Comparison of ENCODE assay signal across 27 cellular contexts in the genomic region with DNA sequence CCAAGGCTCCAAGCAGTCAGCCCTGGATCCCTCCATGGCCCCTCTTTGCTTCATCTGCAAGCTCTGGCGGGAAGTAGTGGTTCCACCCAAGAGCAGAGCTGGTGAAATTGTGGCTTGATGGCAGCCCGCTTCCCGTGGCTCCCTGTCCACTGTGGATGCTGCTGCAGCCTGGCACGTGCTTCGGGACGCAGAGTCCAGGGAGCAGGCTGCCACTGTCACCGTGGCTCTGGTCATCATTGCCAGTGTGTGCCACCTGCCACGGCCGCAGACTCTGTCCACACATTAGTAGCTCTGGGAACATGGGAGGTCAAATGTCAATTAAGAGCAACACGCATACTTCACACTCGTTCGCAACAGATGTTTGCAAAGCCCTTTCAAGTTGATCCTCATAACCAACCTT. TPM values are rescaled to one million over a fixed set of nuclear protein-coding genes. Genes with fewer than 3 reads are reported as not detected.
DNase-seq lines count a peak whose midpoint lies in the region; ATAC-seq, FAIRE-seq and TF ChIP-seq lines count a peak whose summit lies in the region.
"Had no signal": no experiment of that assay in that cellular context is flagged by ENCODE, and none has a peak within 500 bp of the region (broad histone marks: within the 10 kb centered on the region; RNA-seq: fewer than 3 reads in every experiment).

No MANE protein-coding gene starts in this region.

- no peak overlapping the region for H3K4me3 ChIP-seq in coronary artery
- no peak overlapping the region for H3K4me3 ChIP-seq in H1 (ENCODE audit: extremely low read depth in 1 of 4, insufficient read depth in 2 of 4, low read depth in 3 of 4, low read length in 4 of 4)
- no peak overlapping the region for H3K4me3 ChIP-seq in neural progenitor cell
- H3K4me3 ChIP-seq: BLaER1 had no signal

- H3K36me3 ChIP-seq in H1 (ENCODE audit: control insufficient read depth in 2 of 4, insufficient read depth in 4 of 4, low read length in 3 of 4), result no peaks in the 10 kb centered on the region
- no peaks in the 10 kb centered on the region for H3K36me3 ChIP-seq in neural progenitor cell
- H3K36me3 ChIP-seq: BE2C, BLaER1 had no signal

- no peak for FAIRE-seq in H1 (lab: Jason Lieb, UNC)
- FAIRE-seq: A204.1, G401.6, GM12891, GM19239 had no signal

- H3K36me3 Mint-ChIP-seq in neural progenitor cell, result no peaks in the 10 kb centered on the region
- H3K36me3 Mint-ChIP-seq: CD14-positive monocyte; CD4-positive, alpha-beta memory T cell; CD4-positive, CD25-positive, alpha-beta regulatory T cell; CD8-positive, alpha-beta memory T cell had no signal

- H2BK12ac ChIP-seq in H1 (ENCODE audit: low read depth, low read length), result no peak overlapping the region

- TF ChIP-seq RAD21 in H1 (IDR thresholded peaks at IDR 0.05 in 1 of 2, conservative IDR thresholded peaks at IDR 0.05 in 1 of 2; ENCODE audit: low read depth in 2 of 2, low read length in 2 of 2), result no peak

- H3K18ac ChIP-seq in H1 (ENCODE audit: extremely low read depth, low read length), result no peak overlapping the region

- H3K9ac ChIP-seq in H1 (replicated peaks in 1 of 4; ENCODE audit: extremely low read depth in 1 of 4, low read depth in 3 of 4, low read length in 3 of 4) (peak overlapping the region in 1 of 4 experiments; percentile 22; a peak in 1 of 7 replicates), neural progenitor cell (no peak overlapping the region)
- H3K9ac ChIP-seq: BLaER1 had no signal

- peak overlapping the region; percentile 50 for H3K27ac Mint-ChIP-seq in neural progenitor cell
- H3K27ac Mint-ChIP-seq: CD14-positive monocyte; CD4-positive, alpha-beta memory T cell; CD4-positive, CD25-positive, alpha-beta regulatory T cell had no signal

- CTCF ChIA-PET in H1 (lab: Charles Lee; ENCODE audit: partially characterized antibody), result interaction anchor here (0.6 to 7.7 kb wide), 10 partner anchors 9 to 421 kb away, joined by 3 to 95 read pairs (median 3); no protein-coding TSS in a partner anchor

- H3K27me3 ChIP-seq in H1 (replicated peaks in 1 of 4; ENCODE audit: control insufficient read depth in 3 of 4, extremely low read depth in 1 of 4, insufficient read depth in 3 of 4, low read length in 3 of 4) (no peaks in the 10 kb centered on the region), neural progenitor cell (no peaks in the 10 kb centered on the region)
- H3K27me3 ChIP-seq: BE2C had no signal

- no peaks in the 10 kb centered on the region for H3K79me2 ChIP-seq in H1 (ENCODE audit: control insufficient read depth in 1 of 2, insufficient read depth in 2 of 2, low read length in 2 of 2)
- no peaks in the 10 kb centered on the region for H3K79me2 ChIP-seq in neural progenitor cell (ENCODE audit: low read depth)

- H4K5ac ChIP-seq in H1 (ENCODE audit: insufficient read length, low read depth, low read length), result no peak overlapping the region

- no peaks in the 10 kb centered on the region for H3F3A ChIP-seq in neural progenitor cell (ENCODE audit: low read depth)

- ATAC-seq in sciatic nerve, result no peak
- ATAC-seq in GM21528 (IDR thresholded peaks at IDR 0.05; ENCODE audit: low FRiP score, unreplicated experiment), result no peak
- ATAC-seq in HG02973 (IDR thresholded peaks at IDR 0.05; ENCODE audit: unreplicated experiment), result no peak

- H3K9me3 ChIP-seq in H1 (ENCODE audit: insufficient read depth in 2 of 2, low read depth in 1 of 2, low read length in 1 of 2) (no peaks in the 10 kb centered on the region), neural progenitor cell (ENCODE audit: low read depth) (no peaks in the 10 kb centered on the region)
- H3K9me3 ChIP-seq: BE2C, BLaER1 had no signal

- H3K4ac ChIP-seq in H1 (replicated peaks; ENCODE audit: insufficient read length, low read depth, low read length), result no peak overlapping the region

- H3K23ac ChIP-seq in H1 (ENCODE audit: insufficient read length), result no peak overlapping the region

- intact Hi-C loops in sciatic nerve (cut with DNase I), result no loop called here

- H3K4me1 ChIP-seq in H1 (replicated peaks in 1 of 4; ENCODE audit: control insufficient read depth in 3 of 4, insufficient read depth in 4 of 4, low read length in 3 of 4) (no peaks in the 10 kb centered on the region; a peak in 1 of 7 replicates), neural progenitor cell (no peaks in the 10 kb centered on the region)
- H3K4me1 ChIP-seq: BE2C, BLaER1 had no signal

- no peak overlapping the region for H3K4me3 Mint-ChIP-seq in neural progenitor cell
- H3K4me3 Mint-ChIP-seq: CD14-positive monocyte; CD4-positive, alpha-beta memory T cell; CD4-positive, CD25-positive, alpha-beta regulatory T cell; CD8-positive, alpha-beta memory T cell had no signal

- TF ChIP-seq EP300 in H1 (IDR thresholded peaks at IDR 0.05; ENCODE audit: borderline replicate concordance in 1 of 2, low read depth in 2 of 2, low read length in 2 of 2), result no peak

- TF ChIP-seq CTCF in coronary artery (IDR thresholded peaks at IDR 0.05) (no peak), H1 (IDR thresholded peaks at IDR 0.05; ENCODE audit: control extremely low read depth in 1 of 3, insufficient read depth in 1 of 3, low read depth in 1 of 3, low read length in 3 of 3) (no peak), neural progenitor cell (IDR thresholded peaks at IDR 0.05) (no peak)

- H2BK5ac ChIP-seq in H1 (ENCODE audit: low read depth, low read length), result no peak overlapping the region

- no peak overlapping the region for H3K27ac ChIP-seq in coronary artery
- H3K27ac ChIP-seq in H1 (ENCODE audit: low read depth, low read length), result no peak overlapping the region
- H3K27ac ChIP-seq in neural progenitor cell, result no peak overlapping the region
- H3K27ac ChIP-seq: BLaER1 had no signal

- no peak overlapping the region for H3K14ac ChIP-seq in H1 (ENCODE audit: insufficient read length)

- no peaks in the 10 kb centered on the region for H3K79me1 ChIP-seq in H1 (ENCODE audit: low read depth, low read length)

- no peak overlapping the region for H4K91ac ChIP-seq in H1 (replicated peaks; ENCODE audit: insufficient read length, low read length)

- H4K20me1 ChIP-seq in H1 (replicated peaks in 1 of 2; ENCODE audit: control insufficient read depth in 1 of 2, insufficient read depth in 2 of 2, low read length in 2 of 2), result no peaks in the 10 kb centered on the region
- H4K20me1 ChIP-seq in neural progenitor cell (ENCODE audit: low read depth), result no peaks in the 10 kb centered on the region
- H4K20me1 ChIP-seq: BLaER1 had no signal

- no peak for TF ChIP-seq POLR2A in H1 (IDR thresholded peaks at IDR 0.05; ENCODE audit: control extremely low read depth in 1 of 2, low read depth in 2 of 2, low read length in 2 of 2)

- no peak overlapping the region for H2BK20ac ChIP-seq in H1 (ENCODE audit: low read length)

- no peak overlapping the region for H2BK120ac ChIP-seq in H1 (replicated peaks; ENCODE audit: low read depth, low read length)

- 95% methylated on average over 12 of the region's 12 CpGs; no CpG with 5 or more reads in 1 of the 2 experiments for WGBS in H1 (ENCODE audit: extremely low coverage in 1 of 2, insufficient coverage in 1 of 2, insufficient read length in 1 of 2, insufficient replicate concordance in 2 of 2, low coverage in 1 of 2, low lambda C conversion rate in 2 of 2, missing lambda C conversion rate in 1 of 2), 2 experiments

- H3K4me2 ChIP-seq in H1 (ENCODE audit: insufficient read depth in 1 of 2, low read depth in 2 of 2, low read length in 2 of 2) (no peak overlapping the region), neural progenitor cell (no peak overlapping the region)
- H3K4me2 ChIP-seq: BLaER1 had no signal

- DNase-seq in coronary artery (ENCODE audit: low spot score) (peak; percentile 31), H1 (ENCODE audit: low read depth in 1 of 2, low spot score in 2 of 2) (no peak), neural progenitor cell (ENCODE audit: low spot score) (no peak), sciatic nerve (ENCODE audit: low spot score) (peak; percentile 34), SKM-1 (lab: John Stamatoyannopoulos, UW; ENCODE audit: unreplicated experiment) (no peak)
- DNase-seq: 8988T; ACHN; BE2C; C1 segment of cervical spinal cord; CD4-positive, alpha-beta memory T cell; CD4-positive, CD25-positive, alpha-beta regulatory T cell; CD8-positive, alpha-beta memory T cell; COR-L47; DMS 273 treated with DMSO at 0.1 percent for 48 hours; DMS153; DMS79 treated with DMSO at 0.1 percent for 48 hours; GF-D8 had no signal

- H3K56ac ChIP-seq in H1 (replicated peaks; ENCODE audit: insufficient read length, low read depth, low read length), result no peak overlapping the region

- no peaks in the 10 kb centered on the region for H3K23me2 ChIP-seq in H1 (ENCODE audit: low read depth, low read length)

- no peak overlapping the region for H2BK15ac ChIP-seq in H1 (ENCODE audit: low read length)

- H3K9me3 Mint-ChIP-seq in neural progenitor cell, result no peaks in the 10 kb centered on the region
- H3K9me3 Mint-ChIP-seq: CD4-positive, alpha-beta memory T cell; CD8-positive, alpha-beta memory T cell had no signal

- no peak overlapping the region for H2AK5ac ChIP-seq in H1 (ENCODE audit: low read depth, low read length)

- H2AFZ ChIP-seq in H1 (ENCODE audit: low read length) (no peak overlapping the region), neural progenitor cell (replicated peaks) (no peak overlapping the region)

- H4K8ac ChIP-seq in H1 (ENCODE audit: extremely low read depth, insufficient read depth, low read length), result peak overlapping the region; percentile 28; the same call in 1 of the 2 replicates

- POLR2A ChIA-PET in H1 (lab: Charles Lee; ENCODE audit: partially characterized antibody), result no interaction called here

- H3K27me3 Mint-ChIP-seq in neural progenitor cell (ENCODE audit: insufficient read depth, low read depth), result no peaks in the 10 kb centered on the region

- H3K4me1 Mint-ChIP-seq in neural progenitor cell, result no peaks in the 10 kb centered on the region
- H3K4me1 Mint-ChIP-seq: CD4-positive, alpha-beta memory T cell had no signal

RNA-seq across cellular contexts. Expression of a gene that starts 40.8 kb away (rescaled TPM):
- total RNA-seq in H1 (2021; fragmentation: NEBNext Ultra II Directional; extraction: Animal tissue kit (Norgen Biotek cat#: 25700)), result not detected in 2 replicates
- polyA plus RNA-seq in H1 (2011; rRNA removed), result not detected in 2 replicates
- polyA plus RNA-seq in H1 (2011; cell fraction: cytosol; rRNA removed), result not detected
- not detected for polyA plus RNA-seq in H1 (2011; cell fraction: nucleus; rRNA removed)
- polyA plus RNA-seq in H1 (2012, experiment 1 of 2), result not detected in 4 replicates
- polyA plus RNA-seq in H1 (2012, experiment 2 of 2), result not detected
- not detected for polyA plus RNA-seq in H1 (2013, experiment 1 of 2)
- not detected for polyA plus RNA-seq in H1 (2013, experiment 2 of 2)
- polyA minus RNA-seq in H1 (2011; rRNA and poly(A)+ RNA removed), result 0.15 TPM in 1 of 2 replicates, not detected in the other
- not detected for polyA minus RNA-seq in H1 (2011; cell fraction: cytosol; rRNA and poly(A)+ RNA removed)
- not detected for polyA minus RNA-seq in H1 (2011; cell fraction: nucleus; rRNA and poly(A)+ RNA removed)
- total RNA-seq in neural progenitor cell (ENCODE audit: low replicate concordance) (not detected in 2 replicates), sciatic nerve (not detected)
- total RNA-seq: A673; CD4-positive, alpha-beta memory T cell; CD4-positive, CD25-positive, alpha-beta regulatory T cell; CD8-positive, alpha-beta memory T cell had no signal
- polyA plus RNA-seq: CD14-positive monocyte; CD8-positive, alpha-beta memory T cell had no signal

RNA-seq across cellular contexts. Expression of a gene that starts 43.0 kb away (rescaled TPM):
- total RNA-seq in H1 (2021; fragmentation: NEBNext Ultra II Directional; extraction: Animal tissue kit (Norgen Biotek cat#: 25700)), result 0.80 and 0.84 TPM in 2 replicates
- polyA plus RNA-seq in H1 (2011; rRNA removed), result 1.3 TPM in 2 replicates
- 1.4 TPM for polyA plus RNA-seq in H1 (2011; cell fraction: cytosol; rRNA removed)
- 1.6 TPM for polyA plus RNA-seq in H1 (2011; cell fraction: nucleus; rRNA removed)
- polyA plus RNA-seq in H1 (2012, experiment 1 of 2), result 1.1 to 1.4 TPM (median 1.2 TPM) in 4 replicates
- 0.34 TPM for polyA plus RNA-seq in H1 (2012, experiment 2 of 2)
- 1.6 TPM for polyA plus RNA-seq in H1 (2013, experiment 1 of 2)
- polyA plus RNA-seq in H1 (2013, experiment 2 of 2), result 1.4 TPM
- polyA minus RNA-seq in H1 (2011; rRNA and poly(A)+ RNA removed), result 2.9 and 3.0 TPM in 2 replicates
- 1.7 TPM for polyA minus RNA-seq in H1 (2011; cell fraction: cytosol; rRNA and poly(A)+ RNA removed)
- 1.1 TPM for polyA minus RNA-seq in H1 (2011; cell fraction: nucleus; rRNA and poly(A)+ RNA removed)
- total RNA-seq in neural progenitor cell (ENCODE audit: low replicate concordance), result 0.28 TPM in 1 of 2 replicates, not detected in the other
- total RNA-seq in sciatic nerve, result not detected
- total RNA-seq: CD4-positive, alpha-beta memory T cell had no signal
- polyA plus RNA-seq: AG04450; CD14-positive monocyte; CD4-positive, alpha-beta memory T cell; CD8-positive, alpha-beta memory T cell had no signal

Comparison
In these comparisons a context has a peak if more than half of its experiments do, and no peak if none do; other contexts are left out.
1. DNase-seq: peak in coronary artery (single experiment) and sciatic nerve (single experiment); none in H1 (0 of 2), neural progenitor cell (single experiment) and SKM-1 (single experiment).